In the genomic region with DNA sequence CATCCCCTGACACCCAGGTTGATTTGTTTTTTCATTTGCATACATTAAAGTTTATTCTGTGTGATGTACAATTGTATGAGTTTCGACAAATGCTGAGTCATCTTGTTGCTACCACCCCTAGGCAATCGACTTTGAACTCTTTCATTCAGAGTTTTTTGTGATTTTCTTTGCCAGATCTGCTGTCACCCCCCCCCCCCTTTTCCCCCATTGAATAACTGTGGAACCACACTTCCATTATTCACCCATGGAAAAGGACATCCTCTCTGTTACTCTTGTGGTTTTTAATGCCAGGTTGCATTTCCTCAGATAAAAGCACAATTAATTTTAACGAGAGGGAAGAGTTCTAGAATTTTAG, we compare ENCODE assay signal across 1 cellular context.
TF ChIP-seq lines count a peak whose summit lies in the region.

No MANE protein-coding gene starts in this region.

TF ChIP-seq in GM23338, 12 proteins besides CTCF, POLR2A, EP300 and RAD21 (continued from another document):
- TF ChIP-seq, protein P1, sequence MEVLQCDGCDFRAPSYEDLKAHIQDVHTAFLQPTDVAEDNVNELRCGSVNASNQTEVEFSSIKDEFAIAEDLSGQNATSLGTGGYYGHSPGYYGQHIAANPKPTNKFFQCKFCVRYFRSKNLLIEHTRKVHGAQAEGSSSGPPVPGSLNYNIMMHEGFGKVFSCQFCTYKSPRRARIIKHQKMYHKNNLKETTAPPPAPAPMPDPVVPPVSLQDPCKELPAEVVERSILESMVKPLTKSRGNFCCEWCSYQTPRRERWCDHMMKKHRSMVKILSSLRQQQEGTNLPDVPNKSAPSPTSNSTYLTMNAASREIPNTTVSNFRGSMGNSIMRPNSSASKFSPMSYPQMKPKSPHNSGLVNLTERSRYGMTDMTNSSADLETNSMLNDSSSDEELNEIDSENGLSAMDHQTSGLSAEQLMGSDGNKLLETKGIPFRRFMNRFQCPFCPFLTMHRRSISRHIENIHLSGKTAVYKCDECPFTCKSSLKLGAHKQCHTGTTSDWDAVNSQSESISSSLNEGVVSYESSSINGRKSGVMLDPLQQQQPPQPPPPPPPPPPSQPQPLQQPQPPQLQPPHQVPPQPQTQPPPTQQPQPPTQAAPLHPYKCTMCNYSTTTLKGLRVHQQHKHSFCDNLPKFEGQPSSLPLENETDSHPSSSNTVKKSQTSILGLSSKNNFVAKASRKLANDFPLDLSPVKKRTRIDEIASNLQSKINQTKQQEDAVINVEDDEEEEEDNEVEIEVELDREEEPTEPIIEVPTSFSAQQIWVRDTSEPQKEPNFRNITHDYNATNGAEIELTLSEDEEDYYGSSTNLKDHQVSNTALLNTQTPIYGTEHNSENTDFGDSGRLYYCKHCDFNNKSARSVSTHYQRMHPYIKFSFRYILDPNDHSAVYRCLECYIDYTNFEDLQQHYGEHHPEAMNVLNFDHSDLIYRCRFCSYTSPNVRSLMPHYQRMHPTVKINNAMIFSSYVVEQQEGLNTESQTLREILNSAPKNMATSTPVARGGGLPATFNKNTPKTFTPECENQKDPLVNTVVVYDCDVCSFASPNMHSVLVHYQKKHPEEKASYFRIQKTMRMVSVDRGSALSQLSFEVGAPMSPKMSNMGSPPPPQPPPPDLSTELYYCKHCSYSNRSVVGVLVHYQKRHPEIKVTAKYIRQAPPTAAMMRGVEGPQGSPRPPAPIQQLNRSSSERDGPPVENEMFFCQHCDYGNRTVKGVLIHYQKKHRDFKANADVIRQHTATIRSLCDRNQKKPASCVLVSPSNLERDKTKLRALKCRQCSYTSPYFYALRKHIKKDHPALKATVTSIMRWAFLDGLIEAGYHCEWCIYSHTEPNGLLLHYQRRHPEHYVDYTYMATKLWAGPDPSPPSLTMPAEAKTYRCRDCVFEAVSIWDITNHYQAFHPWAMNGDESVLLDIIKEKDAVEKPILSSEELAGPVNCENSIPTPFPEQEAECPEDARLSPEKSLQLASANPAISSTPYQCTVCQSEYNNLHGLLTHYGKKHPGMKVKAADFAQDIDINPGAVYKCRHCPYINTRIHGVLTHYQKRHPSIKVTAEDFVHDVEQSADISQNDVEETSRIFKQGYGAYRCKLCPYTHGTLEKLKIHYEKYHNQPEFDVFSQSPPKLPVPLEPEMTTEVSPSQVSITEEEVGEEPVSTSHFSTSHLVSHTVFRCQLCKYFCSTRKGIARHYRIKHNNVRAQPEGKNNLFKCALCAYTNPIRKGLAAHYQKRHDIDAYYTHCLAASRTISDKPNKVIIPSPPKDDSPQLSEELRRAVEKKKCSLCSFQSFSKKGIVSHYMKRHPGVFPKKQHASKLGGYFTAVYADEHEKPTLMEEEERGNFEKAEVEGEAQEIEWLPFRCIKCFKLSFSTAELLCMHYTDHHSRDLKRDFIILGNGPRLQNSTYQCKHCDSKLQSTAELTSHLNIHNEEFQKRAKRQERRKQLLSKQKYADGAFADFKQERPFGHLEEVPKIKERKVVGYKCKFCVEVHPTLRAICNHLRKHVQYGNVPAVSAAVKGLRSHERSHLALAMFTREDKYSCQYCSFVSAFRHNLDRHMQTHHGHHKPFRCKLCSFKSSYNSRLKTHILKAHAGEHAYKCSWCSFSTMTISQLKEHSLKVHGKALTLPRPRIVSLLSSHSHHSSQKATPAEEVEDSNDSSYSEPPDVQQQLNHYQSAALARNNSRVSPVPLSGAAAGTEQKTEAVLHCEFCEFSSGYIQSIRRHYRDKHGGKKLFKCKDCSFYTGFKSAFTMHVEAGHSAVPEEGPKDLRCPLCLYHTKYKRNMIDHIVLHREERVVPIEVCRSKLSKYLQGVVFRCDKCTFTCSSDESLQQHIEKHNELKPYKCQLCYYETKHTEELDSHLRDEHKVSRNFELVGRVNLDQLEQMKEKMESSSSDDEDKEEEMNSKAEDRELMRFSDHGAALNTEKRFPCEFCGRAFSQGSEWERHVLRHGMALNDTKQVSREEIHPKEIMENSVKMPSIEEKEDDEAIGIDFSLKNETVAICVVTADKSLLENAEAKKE (CRISPR knock-in tag; IDR thresholded peaks at IDR 0.05): no peak
